Comparison of ENCODE assay signal across 11 cellular contexts in the genomic region with DNA sequence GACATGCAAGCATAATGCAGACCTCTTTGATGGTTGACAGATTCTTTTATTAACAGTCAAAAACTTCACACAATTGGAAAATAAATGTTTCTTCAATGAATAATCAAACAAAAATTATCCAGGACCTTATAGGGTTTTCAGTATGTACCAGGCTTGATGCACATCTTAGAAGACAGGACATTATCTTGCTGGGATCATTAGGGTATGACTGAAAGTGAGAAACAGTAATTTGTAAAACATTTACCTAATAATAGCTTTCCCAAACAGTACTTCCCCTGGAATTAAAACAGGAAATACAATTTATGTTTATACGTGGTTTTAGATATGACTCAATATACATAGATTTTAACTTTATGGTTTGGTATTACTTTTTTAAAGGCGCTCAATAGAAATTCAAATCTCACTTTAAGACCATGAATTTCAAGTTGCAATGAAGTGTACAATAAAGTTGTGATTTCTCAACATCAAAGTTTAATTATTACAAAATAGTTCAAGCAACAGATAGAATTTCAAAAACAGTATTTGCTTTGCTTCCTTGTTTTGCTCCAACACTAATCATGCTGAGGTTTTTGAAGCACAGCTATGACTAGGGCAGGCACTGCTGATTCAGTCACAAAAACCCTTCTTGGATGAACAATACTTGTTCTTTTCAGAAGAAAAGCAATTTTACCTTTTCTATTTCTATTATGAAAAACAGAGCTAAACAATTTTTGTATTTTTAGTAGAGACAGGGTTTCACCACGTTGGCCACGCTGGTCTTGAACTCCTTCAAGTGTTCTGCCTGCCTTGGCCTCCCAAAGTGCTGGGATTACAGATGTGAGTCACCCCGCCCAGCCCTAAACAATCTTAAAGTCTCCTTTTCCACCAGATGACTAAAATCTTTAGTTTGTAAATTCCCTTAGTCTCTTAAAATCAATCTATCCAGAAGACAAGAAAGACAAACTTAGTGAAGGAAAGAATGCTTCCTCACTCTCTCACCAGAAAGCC. TPM values are rescaled to one million over a fixed set of nuclear protein-coding genes. Genes with fewer than 3 reads are reported as not detected.
DNase-seq lines count a peak whose midpoint lies in the region; ATAC-seq, FAIRE-seq and TF ChIP-seq lines count a peak whose summit lies in the region.
"Had no signal": no experiment of that assay in that cellular context is flagged by ENCODE, and none has a peak within 500 bp of the region (broad histone marks: within the 10 kb centered on the region; RNA-seq: fewer than 3 reads in every experiment).

No MANE protein-coding gene starts in this region.

- H3K4me1 ChIP-seq in testis = no peaks in the 10 kb centered on the region
- H3K4me1 ChIP-seq: HAP-1 had no signal

- H3K9me3 ChIP-seq in testis = no peaks in the 10 kb centered on the region
- H3K9me3 ChIP-seq: HAP-1 had no signal

- H3K27me3 Mint-ChIP-seq in nephron progenitor cell (ENCODE audit: low read depth, poor library complexity) = peaks cover 3% of the 10 kb centered on the region

- FAIRE-seq in GM18507 (lab: Jason Lieb, UNC) = peak; percentile 29

- no peak overlapping the region for H3K27ac ChIP-seq in testis

- intact Hi-C loops in testis (cut with DNase I; ENCODE audit: low total_unique reads) = no loop called here

- no peak overlapping the region for H3K4me3 Mint-ChIP-seq in nephron progenitor cell

- in situ Hi-C loops in astrocyte of the spinal cord (cut with HindIII; ENCODE audit: low sequenced_read_pairs) = no loop called here

- H3K4me3 ChIP-seq in astrocyte of the spinal cord (ENCODE audit: low read depth, low read length) (no peak overlapping the region), testis (no peak overlapping the region)
- H3K4me3 ChIP-seq: HAP-1 had no signal

- peak; percentile 62 for ATAC-seq in HG03097 (IDR thresholded peaks at IDR 0.05; ENCODE audit: low FRiP score, unreplicated experiment)

- no peak for DNase-seq in GM18507 (ENCODE audit: extremely low spot score, insufficient read length, low read depth)
- DNase-seq in astrocyte of the spinal cord (ENCODE audit: low read depth, low spot score) = peak; percentile 24
- DNase-seq in nephron progenitor cell = no peak
- no peak for DNase-seq in HPDE6-E6E7 (ENCODE audit: extremely low spot score)
- DNase-seq in testis = no peak
- no peak for DNase-seq in ecto neural progenitor cell (ENCODE audit: low spot score)
- no peak for DNase-seq in NCI-H1694 treated with DMSO at 0.1 percent for 48 hours (lab: John Stamatoyannopoulos, UW)
- DNase-seq: foreskin melanocyte, MM.1S had no signal

- TF ChIP-seq POLR2A in testis (IDR thresholded peaks at IDR 0.05) = no peak

- H3K27ac Mint-ChIP-seq in nephron progenitor cell = peak overlapping the region; percentile 10

- peaks cover 45% of the 10 kb centered on the region for H3K36me3 Mint-ChIP-seq in nephron progenitor cell (ENCODE audit: low read depth)

- H3K9me3 Mint-ChIP-seq in nephron progenitor cell = peaks cover 12% of the 10 kb centered on the region

- 86 to 89% methylated on average over 5 of the region's 5 CpGs for WGBS in testis, 2 donors

- TF ChIP-seq CTCF in astrocyte of the spinal cord (IDR thresholded peaks at IDR 0.05; ENCODE audit: low read depth, low read length) (no peak), nephron progenitor cell (IDR thresholded peaks at IDR 0.05) (no peak), testis (IDR thresholded peaks at IDR 0.05) (no peak)

- no peaks in the 10 kb centered on the region for H3K4me1 Mint-ChIP-seq in nephron progenitor cell

- H3K36me3 ChIP-seq in testis (ENCODE audit: low read depth, missing control alignments) = no peaks in the 10 kb centered on the region

- no peaks in the 10 kb centered on the region for H3K27me3 ChIP-seq in testis

RNA-seq across cellular contexts. Expression of a gene that starts 13.7 kb away (rescaled TPM):
- 10 to 100 TPM; 56.5 to 98.5 TPM for total RNA-seq in testis
- polyA plus RNA-seq in testis (ENCODE audit: insufficient read depth, low read depth, low replicate concordance) = 160 TPM

RNA-seq across cellular contexts. Expression of a gene that starts 47.9 kb away (rescaled TPM):
- total RNA-seq in testis = 10 to 100 TPM; 88.0 to 91.2 TPM
- polyA plus RNA-seq in testis (ENCODE audit: insufficient read depth, low read depth, low replicate concordance) = 76.7 TPM
